In the genomic region with DNA sequence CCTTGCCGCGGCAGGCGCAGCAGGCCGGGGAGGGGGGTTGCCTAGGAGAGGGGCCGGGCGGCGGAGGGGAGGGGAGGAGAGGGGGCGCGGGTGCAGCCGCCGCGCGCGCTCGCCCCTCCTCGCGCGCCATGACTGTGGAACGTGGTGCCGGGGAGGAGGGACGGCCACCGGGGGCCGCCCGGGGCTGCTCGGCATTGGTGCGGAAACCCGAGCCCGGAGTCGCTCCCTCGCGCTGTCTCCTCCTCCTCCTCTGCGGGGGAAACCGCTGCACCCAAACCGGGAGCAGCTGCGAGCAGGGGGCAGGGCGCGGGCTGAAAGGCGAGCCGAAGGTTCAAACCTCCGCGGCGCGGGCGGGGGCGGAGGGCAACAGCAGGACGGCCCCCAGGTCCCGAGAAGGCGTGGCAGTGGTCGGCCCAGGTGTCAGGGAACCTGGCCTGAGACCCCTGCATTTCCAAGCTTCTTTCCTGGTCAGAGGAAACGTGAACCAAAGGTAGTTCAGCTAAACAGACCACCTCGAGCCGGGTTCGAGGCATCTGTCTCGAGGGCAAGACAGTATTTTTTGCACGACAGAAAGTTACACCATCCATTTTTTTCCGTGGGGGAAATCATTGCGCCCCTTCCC, we compare ENCODE assay signal across 8 cellular contexts. TPM values are rescaled to one million over a fixed set of nuclear protein-coding genes. Genes with fewer than 3 reads are reported as not detected.
DNase-seq lines count a peak whose midpoint lies in the region; ATAC-seq and TF ChIP-seq lines count a peak whose summit lies in the region.

No MANE protein-coding gene starts in this region.

- H3K36me3 Mint-ChIP-seq in CD8-positive, alpha-beta memory T cell: peaks cover 0 to 27% (median 2%) of the 10 kb centered on the region in 3 donors
- H3K36me3 Mint-ChIP-seq in neural progenitor cell: peaks cover 4% of the 10 kb centered on the region

- H2AFZ ChIP-seq in neural progenitor cell (replicated peaks): peak overlapping the region; percentile 61

- peak; percentile 48 for ATAC-seq in GM21423 (IDR thresholded peaks at IDR 0.05; ENCODE audit: unreplicated experiment)

- no peaks in the 10 kb centered on the region for H3K9me3 Mint-ChIP-seq in CD8-positive, alpha-beta memory T cell
- no peaks in the 10 kb centered on the region for H3K9me3 Mint-ChIP-seq in neural progenitor cell

- peak overlapping the region; percentile 86 to 100 (median 93) for H3K4me3 Mint-ChIP-seq in CD8-positive, alpha-beta memory T cell
- H3K4me3 Mint-ChIP-seq in neural progenitor cell: peak overlapping the region; percentile 100

- peak overlapping the region; percentile 66 for H3K27ac ChIP-seq in CD8-positive, alpha-beta memory T cell (ENCODE audit: low read depth, low read length)
- peak overlapping the region; percentile 88 for H3K27ac ChIP-seq in neural progenitor cell
- peak overlapping the region; percentile 92 for H3K27ac ChIP-seq in suprapubic skin

- DNase-seq in CD8-positive, alpha-beta memory T cell: peak; percentile 64 to 85 (median 76)
- DNase-seq in Kasumi-1 (lab: John Stamatoyannopoulos, UW) (peak; percentile 75 to 83), RPMI7951 (ENCODE audit: low read depth) (peak; percentile 93), activated gamma-delta T cell (lab: John Stamatoyannopoulos, UW) (peak; percentile 57), fibroblast of villous mesenchyme (ENCODE audit: low read depth) (peak; percentile 92), neural progenitor cell (ENCODE audit: low spot score) (peak; percentile 96), suprapubic skin (ENCODE audit: low spot score in 2 of 2) (peak; percentile 90 to 91)

- H3K4me1 Mint-ChIP-seq in CD8-positive, alpha-beta memory T cell: peaks cover 31 to 42% (median 33%) of the 10 kb centered on the region in 3 donors
- H3K4me1 Mint-ChIP-seq in neural progenitor cell: peaks cover 40% of the 10 kb centered on the region

- CTCF ChIA-PET in CD8-positive, alpha-beta memory T cell (lab: Charles Lee): interaction anchor here (0.7 to 3.4 kb wide), 12 partner anchors 38 to 239 kb away, joined by 3 to 17 read pairs (median 3); no protein-coding TSS in a partner anchor

- peaks cover 26% of the 10 kb centered on the region for H4K20me1 ChIP-seq in neural progenitor cell (ENCODE audit: low read depth)

- under 1% methylated on average over 20 of the region's 57 CpGs for WGBS in suprapubic skin

- H3K79me2 ChIP-seq in neural progenitor cell (ENCODE audit: low read depth): peaks cover 36% of the 10 kb centered on the region

- peaks cover 12% of the 10 kb centered on the region for H3K4me1 ChIP-seq in CD8-positive, alpha-beta memory T cell (ENCODE audit: insufficient read depth, low read length)
- H3K4me1 ChIP-seq in neural progenitor cell (peaks cover 40% of the 10 kb centered on the region), suprapubic skin (peaks cover 44% of the 10 kb centered on the region)

- no peaks in the 10 kb centered on the region for H3K9me3 ChIP-seq in CD8-positive, alpha-beta memory T cell (ENCODE audit: low read length)
- H3K9me3 ChIP-seq in neural progenitor cell (ENCODE audit: low read depth) (no peaks in the 10 kb centered on the region), suprapubic skin (no peaks in the 10 kb centered on the region)

- H3K9ac ChIP-seq in neural progenitor cell: no peak overlapping the region

- H3K27ac Mint-ChIP-seq in CD8-positive, alpha-beta memory T cell: peak overlapping the region in 2 of 8 donors; percentile 12 to 89
- H3K27ac Mint-ChIP-seq in neural progenitor cell: no peak overlapping the region

- POLR2A ChIA-PET in CD8-positive, alpha-beta memory T cell (lab: Charles Lee): interaction anchor here (0.6 to 7.5 kb wide), 12 partner anchors 11 to 292 kb away, joined by 3 to 50 read pairs (median 4); partner anchors contain the start of gene TBCC

- no peaks in the 10 kb centered on the region for H3K27me3 ChIP-seq in CD8-positive, alpha-beta memory T cell (ENCODE audit: insufficient read depth, low read length, poor library complexity, severe bottlenecking)
- no peaks in the 10 kb centered on the region for H3K27me3 ChIP-seq in neural progenitor cell
- H3K27me3 ChIP-seq in suprapubic skin: no peaks in the 10 kb centered on the region

- H3K4me2 ChIP-seq in neural progenitor cell: peak overlapping the region; percentile 87

- no peaks in the 10 kb centered on the region for H3K27me3 Mint-ChIP-seq in CD8-positive, alpha-beta memory T cell
- H3K27me3 Mint-ChIP-seq in neural progenitor cell (ENCODE audit: insufficient read depth, low read depth): peaks cover 8% of the 10 kb centered on the region

- peaks cover 68% of the 10 kb centered on the region for H3F3A ChIP-seq in neural progenitor cell (ENCODE audit: low read depth)

- TF ChIP-seq POLR2A in suprapubic skin (IDR thresholded peaks at IDR 0.05): no peak

- no peak for TF ChIP-seq EP300 in suprapubic skin (IDR thresholded peaks at IDR 0.05)

- TF ChIP-seq CTCF in fibroblast of villous mesenchyme (IDR thresholded peaks at IDR 0.05; ENCODE audit: insufficient read depth, low read depth, low read length) (peak; percentile 8), neural progenitor cell (IDR thresholded peaks at IDR 0.05) (no peak), suprapubic skin (IDR thresholded peaks at IDR 0.05) (no peak)

- peak overlapping the region; percentile 92 for H3K4me3 ChIP-seq in CD8-positive, alpha-beta memory T cell (ENCODE audit: low read length)
- peak overlapping the region; percentile 82 for H3K4me3 ChIP-seq in fibroblast of villous mesenchyme (ENCODE audit: low read depth, low read length)
- peak overlapping the region; percentile 78 for H3K4me3 ChIP-seq in neural progenitor cell
- peak overlapping the region; percentile 66 for H3K4me3 ChIP-seq in suprapubic skin

- H3K36me3 ChIP-seq in CD8-positive, alpha-beta memory T cell (ENCODE audit: insufficient read depth, low read length): no peaks in the 10 kb centered on the region
- H3K36me3 ChIP-seq in neural progenitor cell (no peaks in the 10 kb centered on the region), suprapubic skin (no peaks in the 10 kb centered on the region)

RNA-seq across cellular contexts. Expression of gene TRERF1, which starts 1.4 kb away (rescaled TPM):
- 10 to 100 TPM; 10.3 to 10.6 TPM for total RNA-seq in CD8-positive, alpha-beta memory T cell
- polyA plus RNA-seq in CD8-positive, alpha-beta memory T cell: 10.2 TPM
- total RNA-seq in RPMI7951 (2014; rRNA removed; shearing (Covaris generic)): 4.0 and 5.2 TPM in 2 replicates
- total RNA-seq in fibroblast of villous mesenchyme: 6.4 and 6.5 TPM in 2 replicates
- total RNA-seq in neural progenitor cell (ENCODE audit: low replicate concordance): 8.3 and 12.3 TPM in 2 replicates
- 10 to 100 TPM; 14.7 to 22.0 (median 19.0) TPM for total RNA-seq in suprapubic skin

Comparison
In these comparisons a context has a peak if more than half of its experiments do, and no peak if none do; other contexts are left out.
1. Peak in every context shown above with its lines: DNase-seq, ATAC-seq, H3K4me3 ChIP-seq and H3K27ac ChIP-seq.